8 cellular contexts compared by ENCODE assay signal in the genomic region with DNA sequence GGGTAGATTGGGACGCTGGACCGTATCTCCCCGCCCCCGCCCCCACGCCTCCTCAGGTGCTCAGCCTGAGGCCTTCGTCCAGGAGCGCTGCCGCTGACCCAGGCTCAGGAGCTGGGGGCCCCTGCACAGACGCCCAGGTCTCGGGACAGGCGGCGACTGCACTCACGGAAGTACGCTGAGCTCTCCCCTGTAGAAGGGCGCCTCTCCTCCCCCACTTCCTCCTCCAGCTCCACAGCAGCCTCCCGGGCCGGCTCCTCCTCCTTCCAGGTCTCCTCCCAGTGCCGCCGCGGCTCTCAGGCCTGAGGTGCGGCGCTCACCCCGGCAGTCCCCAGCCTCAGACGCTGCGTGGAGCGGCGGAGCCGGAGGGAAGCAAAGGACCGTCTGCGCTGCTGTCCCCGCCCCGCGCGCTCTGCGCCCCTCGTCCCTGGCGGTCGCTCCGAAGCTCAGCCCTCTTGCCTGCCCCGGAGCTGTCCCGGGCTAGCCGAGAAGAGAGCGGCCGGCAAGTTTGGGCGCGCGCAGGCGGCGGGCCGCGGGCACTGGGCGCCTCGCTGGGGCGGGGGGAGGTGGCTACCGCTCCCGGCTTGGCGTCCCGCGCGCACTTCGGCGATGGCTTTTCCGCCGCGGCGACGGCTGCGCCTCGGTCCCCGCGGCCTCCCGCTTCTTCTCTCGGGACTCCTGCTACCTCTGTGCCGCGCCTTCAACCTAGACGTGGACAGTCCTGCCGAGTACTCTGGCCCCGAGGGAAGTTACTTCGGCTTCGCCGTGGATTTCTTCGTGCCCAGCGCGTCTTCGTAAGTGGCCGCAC. TPM values are rescaled to one million over a fixed set of nuclear protein-coding genes. Genes with fewer than 3 reads are reported as not detected.
A peak's percentile ranks its signal among the peaks of the same experiment; 100 is the strongest.
DNase-seq lines count a peak whose midpoint lies in the region; ATAC-seq and TF ChIP-seq lines count a peak whose summit lies in the region.

Gene ITGAV (plus strand): TSS at position 324 of the 805 bp plus-strand sequence. CDS start 283 bp downstream, at position 607.

- no peaks in the 10 kb centered on the region for H4K20me1 ChIP-seq in PC-9 (ENCODE audit: insufficient read depth)

- no peaks in the 10 kb centered on the region for H3K36me3 ChIP-seq in HUES48 (ENCODE audit: control insufficient read depth, insufficient read depth, low read length)
- no peaks in the 10 kb centered on the region for H3K36me3 ChIP-seq in PC-9 (ENCODE audit: low read depth)
- H3K36me3 ChIP-seq in esophagus muscularis mucosa = no peaks in the 10 kb centered on the region
- H3K36me3 ChIP-seq in muscle layer of duodenum (ENCODE audit: control insufficient read depth in 1 of 2, insufficient read depth in 2 of 2, low read length in 2 of 2) = peaks cover 0 to 22% of the 10 kb centered on the region in 2 donors

- peaks cover 27% of the 10 kb centered on the region for H3K79me2 ChIP-seq in PC-9 (ENCODE audit: low read depth)

- H3K4me1 ChIP-seq in HUES48 (ENCODE audit: control insufficient read depth, insufficient read depth, low read length) (peaks cover 38% of the 10 kb centered on the region), PC-9 (replicated peaks; ENCODE audit: insufficient read depth) (peaks cover 20% of the 10 kb centered on the region), esophagus muscularis mucosa (peaks cover 2 to 47% (median 46%) of the 10 kb centered on the region in 4 donors), muscle layer of duodenum (ENCODE audit: control insufficient read depth in 1 of 2, insufficient read depth in 2 of 2, low read length in 2 of 2) (peaks cover 9 to 21% of the 10 kb centered on the region in 2 donors)

- H3K27ac ChIP-seq in HUES48 (ENCODE audit: low read depth, low read length) (peak within 1 kb of the TSS; percentile 88), PC-9 (peak within 1 kb of the TSS; percentile 68), esophagus muscularis mucosa (replicated peaks in 1 of 4) (peak within 1 kb of the TSS; percentile 87 to 96 (median 95)), muscle layer of duodenum (ENCODE audit: low read length) (peak within 1 kb of the TSS; percentile 95)

- no peak for TF ChIP-seq EP300 in esophagus muscularis mucosa (IDR thresholded peaks at IDR 0.05)

- H3K4me3 ChIP-seq in HUES48 (ENCODE audit: low read depth, low read length) = peak within 1 kb of the TSS; percentile 86
- H3K4me3 ChIP-seq in PC-9 = peak within 1 kb of the TSS; percentile 62
- peak within 1 kb of the TSS; percentile 59 to 91 (median 78) for H3K4me3 ChIP-seq in esophagus muscularis mucosa
- peak within 1 kb of the TSS; percentile 89 to 92 for H3K4me3 ChIP-seq in muscle layer of duodenum (ENCODE audit: low read depth in 1 of 2, low read length in 2 of 2)

- peak; percentile 95 for ATAC-seq in GM21390 (IDR thresholded peaks at IDR 0.05; ENCODE audit: unreplicated experiment)

- H3K4me2 ChIP-seq in PC-9 = peak within 1 kb of the TSS; percentile 90

- no TSS peak for BruUV-seq in PC-9 (replicated peaks; lab: Mats Ljungman, UMichigan)

- TF ChIP-seq CTCF in PC-9 (conservative IDR thresholded peaks at IDR 0.05) = no peak
- peak in 1 of 3 experiments; percentile 2 for TF ChIP-seq CTCF in esophagus muscularis mucosa (IDR thresholded peaks at IDR 0.05)

- peak; percentile 68 for DNase-seq in DMS 273 treated with DMSO at 0.1 percent for 48 hours (lab: John Stamatoyannopoulos, UW)
- DNase-seq in PC-9 = peak; percentile 77 to 88
- DNase-seq in activated T-cell treated with anti-CD3 and anti-CD28 coated beads, Interleukin-2, amount 50 U/mL, for 48 hours = peak; percentile 86 to 90
- peak; percentile 98 for DNase-seq in esophagus muscularis mucosa (ENCODE audit: extremely low spot score)
- DNase-seq in stimulated activated CD8-positive, alpha-beta memory T cell treated with anti-CD3 and anti-CD28 coated beads, Interleukin-7, amount 100 ng/mL, for 24 hours (ENCODE audit: low read depth) = peak; percentile 61

- intact Hi-C loops in PC-9 (cut with micrococcal nuclease; ENCODE audit: unreplicated experiment) (loop anchor here (2.0 to 5.0 kb wide), 4 partner anchors 48 to 181 kb away; no protein-coding TSS in a partner anchor), esophagus muscularis mucosa (cut with DNase I) (loop anchor here (5.0 kb wide), 1 partner anchor 98 kb away; no protein-coding TSS in a partner anchor)

- peak; percentile 78 for TF ChIP-seq POLR2A in esophagus muscularis mucosa (IDR thresholded peaks at IDR 0.05; ENCODE audit: low read depth)

- CTCF ChIA-PET in PC-9 (lab: Charles Lee) = no interaction called here

- H3K9me2 ChIP-seq in PC-9 (ENCODE audit: insufficient read depth) = no peaks in the 10 kb centered on the region

- H3K27me3 ChIP-seq in HUES48 (ENCODE audit: control insufficient read depth, insufficient read depth, low read length) (no peaks in the 10 kb centered on the region), PC-9 (ENCODE audit: insufficient read depth, low read depth) (no peaks in the 10 kb centered on the region), esophagus muscularis mucosa (no peaks in the 10 kb centered on the region), muscle layer of duodenum (ENCODE audit: low read depth, low read length) (no peaks in the 10 kb centered on the region)

- peak within 1 kb of the TSS; percentile 83 for H2AFZ ChIP-seq in PC-9

- peaks cover 5% of the 10 kb centered on the region for H3F3A ChIP-seq in PC-9 (ENCODE audit: insufficient read depth, low read depth)

- 0% methylated on average over 7 of the region's 86 CpGs for WGBS in esophagus muscularis mucosa

- H3K9me3 ChIP-seq in HUES48 (ENCODE audit: control insufficient read depth, insufficient read depth, low read length) = no peaks in the 10 kb centered on the region
- no peaks in the 10 kb centered on the region for H3K9me3 ChIP-seq in PC-9 (ENCODE audit: insufficient read depth, low read depth)
- no peaks in the 10 kb centered on the region for H3K9me3 ChIP-seq in esophagus muscularis mucosa
- no peaks in the 10 kb centered on the region for H3K9me3 ChIP-seq in muscle layer of duodenum (ENCODE audit: control insufficient read depth in 1 of 2, low read length in 2 of 2)

- POLR2A ChIA-PET in PC-9 (lab: Charles Lee; ENCODE audit: unreplicated experiment) = interaction anchor here (0.5 to 0.9 kb wide), 6 partner anchors 19 to 81 kb away, joined by 4 to 17 read pairs (median 7); no protein-coding TSS in a partner anchor

- H3K9ac ChIP-seq in HUES48 (ENCODE audit: low read depth, low read length) = peak within 1 kb of the TSS; percentile 37

RNA-seq across cellular contexts. Expression of gene ITGAV, which starts in this region (rescaled TPM):
- total RNA-seq in PC-9 (2021) (25.0 and 28.0 TPM in 2 replicates), esophagus muscularis mucosa (100 to 1,000 TPM in 2 of 4 donors, 10 to 100 TPM in 2; 98.4 to 117 (median 105) TPM)

Comparison
In these comparisons a context has a peak if more than half of its experiments do, and no peak if none do; other contexts are left out.
1. Peak in every context shown above with its lines: DNase-seq, ATAC-seq, H3K4me3 ChIP-seq and H3K27ac ChIP-seq.